17 cellular contexts compared by ENCODE assay signal in genomic region chr1:86218859-86219258, GRCh38.
"Had no signal": no experiment of that assay in that cellular context is flagged by ENCODE, and none has a peak within 500 bp of the region (broad histone marks: within the 10 kb centered on the region; RNA-seq: fewer than 3 reads in every experiment).

No MANE protein-coding gene starts in this region.

- H3K27ac ChIP-seq: right lobe of liver, tibial nerve had no signal

- ATAC-seq: activated CD4-positive, alpha-beta T cell treated with anti-CD3 and anti-CD28 coated beads for 36 hours; left ventricle myocardium superior; right lobe of liver had no signal

- H3K9me3 ChIP-seq: right lobe of liver, tibial nerve had no signal

- H3K4me3 Mint-ChIP-seq: activated CD4-positive, alpha-beta T cell treated with anti-CD3 and anti-CD28 coated beads for 36 hours; activated naive CD8-positive, alpha-beta T cell; central memory CD8-positive, alpha-beta T cell; nephron had no signal

- H3K27ac Mint-ChIP-seq: activated CD4-positive, alpha-beta T cell treated with anti-CD3 and anti-CD28 coated beads for 36 hours; activated naive CD8-positive, alpha-beta T cell; nephron had no signal

- H3K27me3 ChIP-seq: right lobe of liver, tibial nerve had no signal

- DNase-seq: activated CD4-positive, alpha-beta T cell treated with anti-CD3 and anti-CD28 coated beads for 36 hours; activated CD4-positive, alpha-beta T cell treated with anti-CD3 and anti-CD28 coated beads, Interleukin-2, amount 50 U/mL, for 4 hours; activated CD4-positive, CD25-positive, alpha-beta regulatory T cell; activated CD8-positive, alpha-beta memory T cell treated with anti-CD3 and anti-CD28 coated beads for 24 hours; activated effector memory CD4-positive, alpha-beta T cell treated with Interleukin-2 at 50 U/mL for 16 hours; activated naive CD4-positive, alpha-beta T cell treated with Interleukin-2 at 50 U/mL for 16 hours; anterior cingulate cortex; effector CD8-positive, alpha-beta T cell; islet precursor cell; left ventricle myocardium superior; right lobe of liver; stimulated activated CD4-positive, alpha-beta T cell treated with anti-CD3 and anti-CD28 coated beads, Interleukin-2, amount 100 ng/mL, for 48 hours; stimulated activated naive CD4-positive, alpha-beta T cell treated with Interleukin-2 at 50 U/mL for 16 hours had no signal

- H3K27me3 Mint-ChIP-seq: activated CD4-positive, alpha-beta T cell treated with anti-CD3 and anti-CD28 coated beads for 36 hours; activated naive CD8-positive, alpha-beta T cell; central memory CD8-positive, alpha-beta T cell had no signal

- H3K36me3 ChIP-seq: right lobe of liver, tibial nerve had no signal

- H3K9me3 Mint-ChIP-seq: central memory CD8-positive, alpha-beta T cell had no signal

- H3K4me3 ChIP-seq: right lobe of liver, tibial nerve had no signal

- H3K4me1 Mint-ChIP-seq: activated CD4-positive, alpha-beta T cell treated with anti-CD3 and anti-CD28 coated beads for 36 hours; central memory CD8-positive, alpha-beta T cell had no signal

- H3K36me3 Mint-ChIP-seq: activated naive CD8-positive, alpha-beta T cell had no signal
